1 cellular context compared by ENCODE assay signal in genomic region chr2:131543385-131543891, GRCh38.
TF ChIP-seq lines count a peak whose summit lies in the region.

No MANE protein-coding gene starts in this region.

TF ChIP-seq in HepG2, 621 proteins besides CTCF, POLR2A, EP300 and RAD21:
- TF ChIP-seq AFF4 (CRISPR knock-in tag; IDR thresholded peaks at IDR 0.05) = no peak
- no peak for TF ChIP-seq NFRKB (IDR thresholded peaks at IDR 0.05)
- TF ChIP-seq ZNF678 (CRISPR knock-in tag; IDR thresholded peaks at IDR 0.05) = no peak
- TF ChIP-seq ZBTB20 (CRISPR knock-in tag; IDR thresholded peaks at IDR 0.05; ENCODE audit: borderline replicate concordance, low read depth) = no peak
- TF ChIP-seq CREBL2 (CRISPR knock-in tag; IDR thresholded peaks at IDR 0.05; ENCODE audit: borderline replicate concordance) = no peak
- TF ChIP-seq MEF2D (CRISPR knock-in tag; IDR thresholded peaks at IDR 0.05) = no peak
TF ChIP-seq in HepG2: peak in this region for 0.
